ENCODE assay signal across 18 cellular contexts in the genomic region with DNA sequence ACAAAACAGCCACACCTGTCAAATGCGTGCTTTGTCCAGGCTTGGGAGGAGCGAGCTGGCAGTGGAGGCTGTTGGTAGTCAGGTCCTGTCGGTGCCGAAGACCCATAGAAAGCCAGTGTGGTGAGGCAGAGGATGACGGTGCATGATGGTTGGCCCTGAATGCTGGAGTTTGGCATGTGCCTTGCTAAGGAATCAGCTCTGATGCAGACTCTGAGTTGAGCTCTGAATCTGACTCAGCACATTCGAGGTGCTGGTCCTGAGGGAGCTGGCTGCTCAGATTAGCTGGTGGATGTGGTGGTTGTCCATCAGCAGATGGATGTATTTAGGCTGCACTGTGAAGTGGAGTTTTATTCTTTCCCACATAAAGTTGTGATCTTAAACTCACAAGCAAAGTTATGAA.
"Had no signal": no experiment of that assay in that cellular context is flagged by ENCODE, and none has a peak within 500 bp of the region (broad histone marks: within the 10 kb centered on the region; RNA-seq: fewer than 3 reads in every experiment).

No MANE protein-coding gene starts in this region.

- H3K4me1 Mint-ChIP-seq: IgD-negative memory B cell had no signal

- DNase-seq: KBM-7, MV-4-11, NCI-H1048, NCI-H1105, NCI-H1417, NCI-H1436 treated with DMSO at 0.1 percent for 48 hours, NCI-H1694, NCI-H187 treated with DMSO at 0.1 percent for 48 hours, NCI-H2029 treated with DMSO at 0.1 percent for 48 hours, NCI-H2107, NCI-H2227 treated with DMSO at 0.1 percent for 48 hours, NCI-H524, NCI-H526 treated with DMSO at 0.1 percent for 48 hours, NCI-H748 treated with DMSO at 0.1 percent for 48 hours, Right ventricle myocardium superior, T-helper 1 cell had no signal

- ATAC-seq: SK-N-SH treated with all-trans-retinoic acid at 6 μM for 48 hours had no signal

- H3K27me3 Mint-ChIP-seq: IgD-negative memory B cell had no signal

- H3K27ac Mint-ChIP-seq: IgD-negative memory B cell had no signal
